In genomic region chr16:80526418-80527061, GRCh38 we compare ENCODE assay signal across 8 cellular contexts. TPM values are rescaled to one million over a fixed set of nuclear protein-coding genes. Genes with fewer than 3 reads are reported as not detected.
A peak's percentile ranks its signal among the peaks of the same experiment; 100 is the strongest.
DNase-seq lines count a peak whose midpoint lies in the region; ATAC-seq lines count a peak whose summit lies in the region.

No MANE protein-coding gene starts in this region.

- no peaks in the 10 kb centered on the region for H3K9me3 Mint-ChIP-seq in activated CD4-positive, alpha-beta T cell treated with anti-CD3 and anti-CD28 coated beads, Interleukin-2, amount 10 ng/mL, durations not matched to agents 24 days and 14 days
- H3K9me3 Mint-ChIP-seq in stimulated activated naive CD8-positive, alpha-beta T cell treated with anti-CD3 and anti-CD28 coated beads, Interleukin-15, amount 100 ng/mL, for 72 hours, result no peaks in the 10 kb centered on the region

- H3K36me3 ChIP-seq in H7 (replicated peaks; ENCODE audit: control insufficient read depth, insufficient read depth, low read length), result no peaks in the 10 kb centered on the region

- intact Hi-C loops in activated CD4-positive, alpha-beta T cell treated with anti-CD3 and anti-CD28 coated beads, Interleukin-2, amount 10 ng/mL, durations not matched to agents 24 days and 14 days (cut with micrococcal nuclease), result loop anchor here (1.0 to 10.0 kb wide), 6 partner anchors 54 to 1819 kb away; no protein-coding TSS in a partner anchor

- ATAC-seq in stimulated activated naive CD8-positive, alpha-beta T cell treated with anti-CD3 and anti-CD28 coated beads, Interleukin-15, amount 100 ng/mL, for 72 hours, result no peak
- no peak for ATAC-seq in GM18517 (IDR thresholded peaks at IDR 0.05; ENCODE audit: unreplicated experiment)

- peaks cover 11% of the 10 kb centered on the region for H3K27me3 Mint-ChIP-seq in activated CD4-positive, alpha-beta T cell treated with anti-CD3 and anti-CD28 coated beads, Interleukin-2, amount 10 ng/mL, durations not matched to agents 24 days and 14 days
- no peaks in the 10 kb centered on the region for H3K27me3 Mint-ChIP-seq in stimulated activated naive CD8-positive, alpha-beta T cell treated with anti-CD3 and anti-CD28 coated beads, Interleukin-15, amount 100 ng/mL, for 72 hours

- no peak overlapping the region for H3K4me3 ChIP-seq in H7 (ENCODE audit: insufficient read depth, low read depth, low read length)

- H3K27me3 ChIP-seq in H7 (ENCODE audit: control insufficient read depth, insufficient read depth, low read length), result no peaks in the 10 kb centered on the region

- no peak overlapping the region for H3K4me3 Mint-ChIP-seq in activated CD4-positive, alpha-beta T cell treated with anti-CD3 and anti-CD28 coated beads, Interleukin-2, amount 10 ng/mL, durations not matched to agents 24 days and 14 days
- no peak overlapping the region for H3K4me3 Mint-ChIP-seq in stimulated activated naive CD8-positive, alpha-beta T cell treated with anti-CD3 and anti-CD28 coated beads, Interleukin-15, amount 100 ng/mL, for 72 hours

- DNase-seq in ELR (ENCODE audit: low read depth), result peak; percentile 68
- DNase-seq in H7, result peak; percentile 55
- peak; percentile 19 for DNase-seq in NCI-H2196 (lab: John Stamatoyannopoulos, UW; ENCODE audit: unreplicated experiment)
- peak; percentile 88 for DNase-seq in activated CD4-positive, alpha-beta T cell treated with anti-CD3 and anti-CD28 coated beads, Interleukin-2, amount 10 ng/mL, durations not matched to agents 24 days and 14 days
- DNase-seq in effector CD8-positive, alpha-beta T cell (lab: John Stamatoyannopoulos, UW), result peak; percentile 34
- DNase-seq in mucosa of gallbladder (ENCODE audit: low spot score), result peak; percentile 59
- peak; percentile 43 to 45 for DNase-seq in stimulated activated naive CD8-positive, alpha-beta T cell treated with anti-CD3 and anti-CD28 coated beads, Interleukin-15, amount 100 ng/mL, for 72 hours

- H3K27ac Mint-ChIP-seq in activated CD4-positive, alpha-beta T cell treated with anti-CD3 and anti-CD28 coated beads, Interleukin-2, amount 10 ng/mL, durations not matched to agents 24 days and 14 days, result peak overlapping the region; percentile 17
- no peak overlapping the region for H3K27ac Mint-ChIP-seq in stimulated activated naive CD8-positive, alpha-beta T cell treated with anti-CD3 and anti-CD28 coated beads, Interleukin-15, amount 100 ng/mL, for 72 hours

- H3K36me3 Mint-ChIP-seq in activated CD4-positive, alpha-beta T cell treated with anti-CD3 and anti-CD28 coated beads, Interleukin-2, amount 10 ng/mL, durations not matched to agents 24 days and 14 days (ENCODE audit: low read depth), result no peaks in the 10 kb centered on the region

- H3K4me1 Mint-ChIP-seq in activated CD4-positive, alpha-beta T cell treated with anti-CD3 and anti-CD28 coated beads, Interleukin-2, amount 10 ng/mL, durations not matched to agents 24 days and 14 days, result peaks cover 15% of the 10 kb centered on the region
- no peaks in the 10 kb centered on the region for H3K4me1 Mint-ChIP-seq in stimulated activated naive CD8-positive, alpha-beta T cell treated with anti-CD3 and anti-CD28 coated beads, Interleukin-15, amount 100 ng/mL, for 72 hours

RNA-seq across cellular contexts. Expression of gene DYNLRB2, which starts 14.3 kb away (rescaled TPM):
- total RNA-seq in H7 (2014; rRNA removed; shearing (Covaris generic)), result 0.42 TPM in 1 of 2 replicates, not detected in the other
- total RNA-seq in activated CD4-positive, alpha-beta T cell treated with anti-CD3 and anti-CD28 coated beads, Interleukin-2, amount 10 ng/mL, durations not matched to agents 24 days and 14 days, result not detected in 2 replicates
- total RNA-seq in mucosa of gallbladder, result 1.3 TPM

Comparison
In these comparisons a context has a peak if more than half of its experiments do, and no peak if none do; other contexts are left out.
1. DNase-seq: peak in every context shown above with its lines; median percentile 88 in activated CD4-positive, alpha-beta T cell treated with anti-CD3 and anti-CD28 coated beads, Interleukin-2, amount 10 ng/mL, durations not matched to agents 24 days and 14 days; 68 in ELR; 59 in mucosa of gallbladder; 55 in H7; 44 in stimulated activated naive CD8-positive, alpha-beta T cell treated with anti-CD3 and anti-CD28 coated beads, Interleukin-15, amount 100 ng/mL, for 72 hours; 34 in effector CD8-positive, alpha-beta T cell; 19 in NCI-H2196.